ENCODE assay signal across 12 cellular contexts in genomic region chr17:64024215-64024654, GRCh38. TPM values are rescaled to one million over a fixed set of nuclear protein-coding genes. Genes with fewer than 3 reads are reported as not detected.
A peak's percentile ranks its signal among the peaks of the same experiment; 100 is the strongest.
DNase-seq lines count a peak whose midpoint lies in the region; ATAC-seq and TF ChIP-seq lines count a peak whose summit lies in the region.
"Had no signal": no experiment of that assay in that cellular context is flagged by ENCODE, and none has a peak within 500 bp of the region (broad histone marks: within the 10 kb centered on the region; RNA-seq: fewer than 3 reads in every experiment).

No MANE protein-coding gene starts in this region.

- no peaks in the 10 kb centered on the region for H3K36me3 ChIP-seq in Peyer's patch
- no peaks in the 10 kb centered on the region for H3K36me3 ChIP-seq in effector memory CD4-positive, alpha-beta T cell (ENCODE audit: control insufficient read depth, insufficient read depth, low read length)
- no peaks in the 10 kb centered on the region for H3K36me3 ChIP-seq in psoas muscle (ENCODE audit: insufficient read depth in 1 of 2, low read depth in 1 of 2)

- peak overlapping the region; percentile 12 for H3K4me3 Mint-ChIP-seq in T-helper 1 cell treated with Interleukin-12 subunit alpha and Interleukin-12 subunit beta and Interleukin-4 antibody, amounts not matched to agents 30 μg/mL and 1 μg/mL, for 36 hours
- no peak overlapping the region for H3K4me3 Mint-ChIP-seq in chondrocyte (ENCODE audit: unreplicated experiment)

- no peak for DNase-seq in T-helper 1 cell
- peak in 1 of 3 donors; percentile 45 for DNase-seq in Peyer's patch
- no peak for DNase-seq in effector memory CD4-positive, alpha-beta T cell
- DNase-seq in psoas muscle = no peak
- DNase-seq in chondrocyte (ENCODE audit: low spot score) = no peak
- no peak for DNase-seq in left colon
- DNase-seq: DMS79; effector CD4-positive, alpha-beta T cell; NCI-H1694 treated with DMSO at 0.1 percent for 48 hours had no signal

- H3K9me3 ChIP-seq in Peyer's patch = no peaks in the 10 kb centered on the region
- no peaks in the 10 kb centered on the region for H3K9me3 ChIP-seq in effector memory CD4-positive, alpha-beta T cell (ENCODE audit: control insufficient read depth, low read length)
- H3K9me3 ChIP-seq in psoas muscle = no peaks in the 10 kb centered on the region

- H3K36me3 Mint-ChIP-seq in T-helper 1 cell treated with Interleukin-12 subunit alpha and Interleukin-12 subunit beta and Interleukin-4 antibody, amounts not matched to agents 30 μg/mL and 1 μg/mL, for 36 hours (ENCODE audit: low read depth) = peaks cover 10% of the 10 kb centered on the region
- no peaks in the 10 kb centered on the region for H3K36me3 Mint-ChIP-seq in chondrocyte (ENCODE audit: low read depth)

- peak overlapping the region; percentile 17 to 67 (median 64) for H3K27ac ChIP-seq in Peyer's patch
- peak overlapping the region; percentile 92 for H3K27ac ChIP-seq in effector memory CD4-positive, alpha-beta T cell (ENCODE audit: insufficient read depth, low read length, poor library complexity, severe bottlenecking)
- H3K27ac ChIP-seq in psoas muscle = peak overlapping the region; percentile 25

- no peak for TF ChIP-seq POLR2A in Peyer's patch (IDR thresholded peaks at IDR 0.05)

- peaks cover 0 to 15% (median 0%) of the 10 kb centered on the region in 4 donors for H3K4me1 ChIP-seq in Peyer's patch
- H3K4me1 ChIP-seq in effector memory CD4-positive, alpha-beta T cell (ENCODE audit: control insufficient read depth, insufficient read depth, low read length, poor library complexity, severe bottlenecking) = peaks cover 49% of the 10 kb centered on the region
- peaks cover 4% of the 10 kb centered on the region for H3K4me1 ChIP-seq in psoas muscle

- H3K4me1 Mint-ChIP-seq in T-helper 1 cell treated with Interleukin-12 subunit alpha and Interleukin-12 subunit beta and Interleukin-4 antibody, amounts not matched to agents 30 μg/mL and 1 μg/mL, for 36 hours (ENCODE audit: low read depth) = peaks cover 59% of the 10 kb centered on the region
- peaks cover 5% of the 10 kb centered on the region for H3K4me1 Mint-ChIP-seq in chondrocyte (ENCODE audit: low read depth)

- no peak overlapping the region for H3K4me3 ChIP-seq in Peyer's patch
- H3K4me3 ChIP-seq in effector memory CD4-positive, alpha-beta T cell (ENCODE audit: insufficient read depth, low read depth, low read length, poor library complexity, severe bottlenecking) = peak overlapping the region; percentile 22
- H3K4me3 ChIP-seq in psoas muscle = no peak overlapping the region

- peak overlapping the region; percentile 76 for H3K27ac Mint-ChIP-seq in T-helper 1 cell treated with Interleukin-12 subunit alpha and Interleukin-12 subunit beta and Interleukin-4 antibody, amounts not matched to agents 30 μg/mL and 1 μg/mL, for 36 hours
- H3K27ac Mint-ChIP-seq in chondrocyte (ENCODE audit: unreplicated experiment) = no peak overlapping the region

- H3K27me3 ChIP-seq in Peyer's patch (no peaks in the 10 kb centered on the region), psoas muscle (ENCODE audit: insufficient read depth in 3 of 3, low read length in 2 of 3) (no peaks in the 10 kb centered on the region)
- H3K27me3 ChIP-seq in effector memory CD4-positive, alpha-beta T cell (replicated peaks; ENCODE audit: control insufficient read depth, insufficient read depth, low read length, poor library complexity, severe bottlenecking) = no peaks in the 10 kb centered on the region

- no peaks in the 10 kb centered on the region for H3K9me3 Mint-ChIP-seq in T-helper 1 cell treated with Interleukin-12 subunit alpha and Interleukin-12 subunit beta and Interleukin-4 antibody, amounts not matched to agents 30 μg/mL and 1 μg/mL, for 36 hours
- H3K9me3 Mint-ChIP-seq in chondrocyte (ENCODE audit: low read depth) = no peaks in the 10 kb centered on the region

- H3K27me3 Mint-ChIP-seq in T-helper 1 cell treated with Interleukin-12 subunit alpha and Interleukin-12 subunit beta and Interleukin-4 antibody, amounts not matched to agents 30 μg/mL and 1 μg/mL, for 36 hours (ENCODE audit: low read depth) = no peaks in the 10 kb centered on the region
- H3K27me3 Mint-ChIP-seq in chondrocyte (ENCODE audit: low read depth) = peaks cover 4% of the 10 kb centered on the region

- no peak for TF ChIP-seq CTCF in Peyer's patch (IDR thresholded peaks at IDR 0.05)
- no peak for TF ChIP-seq CTCF in psoas muscle (IDR thresholded peaks at IDR 0.05)
- no peak for TF ChIP-seq CTCF in chondrocyte (IDR thresholded peaks at IDR 0.05)

- WGBS in psoas muscle, 3 donors = 82 to 86% (median 82%) methylated on average over 8 of the region's 8 CpGs

- ATAC-seq in psoas muscle (no peak), left colon (no peak), GM19023 (IDR thresholded peaks at IDR 0.05; ENCODE audit: unreplicated experiment) (no peak)

- intact Hi-C loops in psoas muscle (cut with DNase I) (loop anchor here in 1 of 2 donors (2.0 kb wide), 1 partner anchor 105 kb away; the partner anchor contains the start of gene GH1), left colon (cut with DNase I, micrococcal nuclease) (loop anchor here (10.0 kb wide), 2 partner anchors 99 to 109 kb away; partner anchors contain the start of genes CSHL1 (in 1 of the 2) and GH1 (in 1 of the 2))

RNA-seq across cellular contexts. Expression of gene ICAM2, which starts 3.8 kb away (rescaled TPM):
- total RNA-seq in Peyer's patch (10 to 100 TPM in 2 of 4 donors, 1 to 10 TPM in 2; 2.1 to 25.6 (median 9.7) TPM), psoas muscle (10 to 100 TPM; 22.5 to 34.8 (median 26.8) TPM), chondrocyte (not detected in 3 replicates), left colon (10 to 100 TPM in 1 of 2 donors, 1 to 10 TPM in 1; 6.9 to 11.5 TPM)
- 10 to 100 TPM; 20.4 to 50.0 (median 34.0) TPM for polyA plus RNA-seq in psoas muscle

RNA-seq across cellular contexts. Expression of gene PRR29, which starts 26.1 kb away (rescaled TPM):
- under 1 TPM in 1 of 4 donors, not detected in 3; 0.27 TPM for total RNA-seq in Peyer's patch
- under 1 TPM in 3 of 4 donors, not detected in 1; 0.19 to 0.47 (median 0.25) TPM for total RNA-seq in psoas muscle
- polyA plus RNA-seq in psoas muscle = under 1 TPM; 0.09 to 0.13 (median 0.11) TPM
- total RNA-seq in chondrocyte = 0.28 to 0.35 TPM in 2 of 3 replicates, not detected in the other
- total RNA-seq in left colon = under 1 TPM in 1 of 2 donors, not detected in 1; 0.22 TPM

RNA-seq across cellular contexts. Expression of gene SCN4A, which starts 51.5 kb away (rescaled TPM):
- total RNA-seq in Peyer's patch (under 1 TPM in 1 of 4 donors, not detected in 3; 0.83 TPM), psoas muscle (100 to 1,000 TPM in 2 of 4 donors, 10 to 100 TPM in 2; 45.9 to 137 (median 98.4) TPM), chondrocyte (not detected in 3 replicates), left colon (under 1 TPM in 1 of 2 donors, not detected in 1; 0.20 TPM)
- 10 to 100 TPM in 2 of 3 donors, 1 to 10 TPM in 1; 3.8 to 34.9 (median 14.7) TPM for polyA plus RNA-seq in psoas muscle
- total RNA-seq: HT-29 had no signal

Comparison
In these comparisons a context has a peak if more than half of its experiments do, and no peak if none do; other contexts are left out.
1. H3K27ac ChIP-seq: peak in every context shown above with its lines; median percentile 92 in effector memory CD4-positive, alpha-beta T cell; 64 in Peyer's patch; 25 in psoas muscle.
2. RNA of gene SCN4A, which starts 51.5 kb away (total RNA-seq): 45.9 to 137 TPM in psoas muscle; 0.20 TPM in left colon, not detected in chondrocyte and 0.83 TPM in Peyer's patch; every median in the first group is over 10 times any median in the second.